ENCODE assay signal across 1 cellular context in the genomic region with DNA sequence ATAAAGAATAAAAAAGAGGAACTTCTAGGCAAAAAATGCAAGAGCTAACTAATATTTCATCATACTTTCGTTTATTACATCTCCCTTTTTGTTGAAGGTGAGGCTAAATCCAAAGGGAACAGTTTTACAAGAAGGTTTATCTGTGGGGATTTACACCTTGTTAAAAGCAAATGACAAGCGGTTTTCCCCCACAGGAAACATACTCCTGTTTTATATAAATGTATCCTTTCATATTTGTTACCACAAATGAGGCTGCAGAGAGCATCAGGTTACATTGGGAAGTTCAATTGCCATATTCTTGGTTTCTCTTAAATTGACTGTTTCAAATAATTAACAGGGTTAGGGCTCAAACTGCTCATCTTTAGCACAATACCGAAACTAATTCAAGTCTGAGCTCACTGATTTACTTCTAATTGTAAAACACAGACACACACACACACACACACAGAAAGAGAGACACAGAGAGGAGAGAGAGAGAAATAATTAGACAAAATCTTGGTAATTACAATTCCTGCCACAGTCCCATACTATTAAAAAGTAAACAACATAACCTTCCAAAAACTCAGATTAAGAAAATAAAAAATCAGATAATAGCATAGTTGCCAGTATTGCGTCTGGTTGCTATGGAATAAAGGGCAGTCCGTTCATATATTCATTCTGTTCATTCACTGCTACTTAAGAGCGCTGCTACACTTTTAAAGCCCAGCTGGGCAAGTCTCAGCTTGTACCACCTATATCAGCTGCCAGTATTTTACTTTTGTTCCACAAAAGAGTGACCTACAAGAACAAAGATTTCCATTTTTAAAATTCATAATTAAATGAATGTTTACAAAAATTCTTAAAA.
A peak's percentile ranks its signal among the peaks of the same experiment; 100 is the strongest.
TF ChIP-seq lines count a peak whose summit lies in the region.

No MANE protein-coding gene starts in this region.

TF ChIP-seq in K562, 482 proteins besides CTCF, POLR2A, EP300 and RAD21 (continued from another document):
- TF ChIP-seq, protein P1, sequence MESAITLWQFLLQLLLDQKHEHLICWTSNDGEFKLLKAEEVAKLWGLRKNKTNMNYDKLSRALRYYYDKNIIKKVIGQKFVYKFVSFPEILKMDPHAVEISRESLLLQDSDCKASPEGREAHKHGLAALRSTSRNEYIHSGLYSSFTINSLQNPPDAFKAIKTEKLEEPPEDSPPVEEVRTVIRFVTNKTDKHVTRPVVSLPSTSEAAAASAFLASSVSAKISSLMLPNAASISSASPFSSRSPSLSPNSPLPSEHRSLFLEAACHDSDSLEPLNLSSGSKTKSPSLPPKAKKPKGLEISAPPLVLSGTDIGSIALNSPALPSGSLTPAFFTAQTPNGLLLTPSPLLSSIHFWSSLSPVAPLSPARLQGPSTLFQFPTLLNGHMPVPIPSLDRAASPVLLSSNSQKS (CRISPR knock-in tag; IDR thresholded peaks at IDR 0.05) = no peak
- no peak for TF ChIP-seq PPARD (CRISPR knock-in tag; IDR thresholded peaks at IDR 0.05)
- TF ChIP-seq, protein P2, sequence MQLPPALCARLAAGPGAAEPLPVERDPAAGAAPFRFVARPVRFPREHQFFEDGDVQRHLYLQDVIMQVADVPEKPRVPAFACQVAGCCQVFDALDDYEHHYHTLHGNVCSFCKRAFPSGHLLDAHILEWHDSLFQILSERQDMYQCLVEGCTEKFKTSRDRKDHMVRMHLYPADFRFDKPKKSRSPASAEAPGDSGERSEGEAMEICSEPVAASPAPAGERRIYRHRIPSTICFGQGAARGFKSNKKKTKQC (CRISPR knock-in tag; IDR thresholded peaks at IDR 0.05) = no peak
- no peak for TF ChIP-seq DPF2 (IDR thresholded peaks at IDR 0.05)
- TF ChIP-seq SMARCA4 (IDR thresholded peaks at IDR 0.05) = peak; percentile 45; the same call in 1 of the 2 replicates
- TF ChIP-seq RFX1 (IDR thresholded peaks at IDR 0.05) = peak; percentile 39
- TF ChIP-seq, protein P3, sequence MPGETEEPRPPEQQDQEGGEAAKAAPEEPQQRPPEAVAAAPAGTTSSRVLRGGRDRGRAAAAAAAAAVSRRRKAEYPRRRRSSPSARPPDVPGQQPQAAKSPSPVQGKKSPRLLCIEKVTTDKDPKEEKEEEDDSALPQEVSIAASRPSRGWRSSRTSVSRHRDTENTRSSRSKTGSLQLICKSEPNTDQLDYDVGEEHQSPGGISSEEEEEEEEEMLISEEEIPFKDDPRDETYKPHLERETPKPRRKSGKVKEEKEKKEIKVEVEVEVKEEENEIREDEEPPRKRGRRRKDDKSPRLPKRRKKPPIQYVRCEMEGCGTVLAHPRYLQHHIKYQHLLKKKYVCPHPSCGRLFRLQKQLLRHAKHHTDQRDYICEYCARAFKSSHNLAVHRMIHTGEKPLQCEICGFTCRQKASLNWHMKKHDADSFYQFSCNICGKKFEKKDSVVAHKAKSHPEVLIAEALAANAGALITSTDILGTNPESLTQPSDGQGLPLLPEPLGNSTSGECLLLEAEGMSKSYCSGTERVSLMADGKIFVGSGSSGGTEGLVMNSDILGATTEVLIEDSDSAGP (CRISPR knock-in tag; IDR thresholded peaks at IDR 0.05) = no peak
- TF ChIP-seq, protein P4, sequence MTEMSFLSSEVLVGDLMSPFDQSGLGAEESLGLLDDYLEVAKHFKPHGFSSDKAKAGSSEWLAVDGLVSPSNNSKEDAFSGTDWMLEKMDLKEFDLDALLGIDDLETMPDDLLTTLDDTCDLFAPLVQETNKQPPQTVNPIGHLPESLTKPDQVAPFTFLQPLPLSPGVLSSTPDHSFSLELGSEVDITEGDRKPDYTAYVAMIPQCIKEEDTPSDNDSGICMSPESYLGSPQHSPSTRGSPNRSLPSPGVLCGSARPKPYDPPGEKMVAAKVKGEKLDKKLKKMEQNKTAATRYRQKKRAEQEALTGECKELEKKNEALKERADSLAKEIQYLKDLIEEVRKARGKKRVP (CRISPR knock-in tag; IDR thresholded peaks at IDR 0.05) = peak; percentile 71
- TF ChIP-seq STAG1 (CRISPR knock-in tag; IDR thresholded peaks at IDR 0.05; ENCODE audit: borderline replicate concordance) = no peak
- TF ChIP-seq ZSCAN32 (CRISPR knock-in tag; IDR thresholded peaks at IDR 0.05) = peak; percentile 78
